ENCODE assay signal across 20 cellular contexts in the genomic region with DNA sequence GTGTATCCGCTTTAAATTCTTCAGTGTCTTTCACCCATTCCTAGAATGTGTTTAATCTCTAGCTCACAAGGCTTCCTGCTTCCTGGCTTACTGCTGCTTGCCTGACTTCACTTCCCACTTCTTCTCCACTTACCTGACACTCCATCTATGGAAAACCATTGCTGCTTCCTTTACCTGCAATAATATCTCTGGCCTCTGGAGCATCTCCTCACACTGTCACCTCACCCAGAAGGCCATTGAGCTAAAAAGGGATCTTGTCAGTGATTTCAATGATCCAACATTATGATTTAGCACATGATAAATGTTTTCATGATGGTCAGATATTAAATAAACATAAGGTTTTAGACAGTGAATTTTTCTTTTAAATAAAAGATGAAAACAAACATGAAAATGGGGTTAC.
"Had no signal": no experiment of that assay in that cellular context is flagged by ENCODE, and none has a peak within 500 bp of the region (broad histone marks: within the 10 kb centered on the region; RNA-seq: fewer than 3 reads in every experiment).

No MANE protein-coding gene starts in this region.

- H3K9me3 Mint-ChIP-seq: nephron had no signal

- ATAC-seq: activated naive CD4-positive, alpha-beta T cell treated with anti-CD3 and anti-CD28 coated beads, Interleukin-2, amount 50 U/mL, for 72 hours; activated T-cell treated with anti-CD3 and anti-CD28 coated beads, Interleukin-2, amount 50 U/mL, for 72 hours; right cardiac atrium; stimulated activated naive B cell treated with anti-CD40 and anti-IgM and Interleukin-4, amounts not matched to agents 10 μg/mL and 1 μg/mL and 100 μg/mL, for 72 hours had no signal

- H3K4me1 ChIP-seq: breast epithelium, left ventricle myocardium inferior, stomach, thyroid gland had no signal

- H3K4me1 Mint-ChIP-seq: nephron; stimulated activated naive B cell treated with anti-CD40 and anti-IgM and Interleukin-4, amounts not matched to agents 10 μg/mL and 1 μg/mL and 100 μg/mL, for 72 hours had no signal

- H3K9me3 ChIP-seq: breast epithelium, left ventricle myocardium inferior, stomach, thyroid gland had no signal

- H3K27me3 ChIP-seq: breast epithelium, stomach, thyroid gland had no signal

- H3K36me3 ChIP-seq: breast epithelium, left ventricle myocardium inferior, stomach, thyroid gland had no signal

- H3K4me3 Mint-ChIP-seq: activated T-cell treated with anti-CD3 and anti-CD28 coated beads, Interleukin-2, amount 50 U/mL, for 72 hours; dendritic cell treated with granulocyte-macrophage colony-stimulating factor and Interleukin-4, amounts not matched to agents 40 ng/mL and 50 ng/mL, for 4 days; nephron; stimulated activated naive B cell treated with anti-CD40 and anti-IgM and Interleukin-4, amounts not matched to agents 10 μg/mL and 1 μg/mL and 100 μg/mL, for 72 hours had no signal

- H3K27ac Mint-ChIP-seq: activated naive CD4-positive, alpha-beta T cell treated with anti-CD3 and anti-CD28 coated beads, Interleukin-2, amount 50 U/mL, for 72 hours; activated T-cell treated with anti-CD3 and anti-CD28 coated beads, Interleukin-2, amount 50 U/mL, for 72 hours; dendritic cell treated with granulocyte-macrophage colony-stimulating factor and Interleukin-4, amounts not matched to agents 40 ng/mL and 50 ng/mL, for 4 days; nephron; stimulated activated naive B cell treated with anti-CD40 and anti-IgM and Interleukin-4, amounts not matched to agents 10 μg/mL and 1 μg/mL and 100 μg/mL, for 72 hours had no signal

- H3K4me3 ChIP-seq: breast epithelium, left ventricle myocardium inferior, stomach, thyroid gland had no signal

- H3K27ac ChIP-seq: breast epithelium, left ventricle myocardium inferior, stomach, thyroid gland had no signal

- DNase-seq: activated CD4-positive, alpha-beta T cell treated with anti-CD3 and anti-CD28 coated beads for 4 hours; activated CD4-positive, alpha-beta T cell treated with anti-CD3 and anti-CD28 coated beads, Interleukin-2, amount 50 U/mL, for 4 hours; activated naive CD4-positive, alpha-beta T cell; activated T-cell treated with anti-CD3 and anti-CD28 coated beads for 4 hours; activated T-cell treated with anti-CD3 and anti-CD28 coated beads, Interleukin-2, amount 50 U/mL, for 72 hours; central memory CD4-positive, alpha-beta T cell; effector CD4-positive, alpha-beta T cell; islet precursor cell; left ventricle myocardium inferior; posterior cingulate gyrus; right cardiac atrium; stimulated activated CD4-positive, alpha-beta T cell treated with anti-CD3 and anti-CD28 coated beads, Interleukin-15, amount 100 ng/mL, for 24 hours; stimulated activated CD4-positive, alpha-beta T cell treated with anti-CD3 and anti-CD28 coated beads, Interleukin-2, amount 100 ng/mL, for 24 hours; stimulated activated naive B cell treated with anti-CD40 and anti-IgM and Interleukin-4, amounts not matched to agents 10 μg/mL and 1 μg/mL and 100 μg/mL, for 72 hours; stomach; thyroid gland had no signal

- H3K27me3 Mint-ChIP-seq: dendritic cell treated with granulocyte-macrophage colony-stimulating factor and Interleukin-4, amounts not matched to agents 40 ng/mL and 50 ng/mL, for 4 days; stimulated activated naive B cell treated with anti-CD40 and anti-IgM and Interleukin-4, amounts not matched to agents 10 μg/mL and 1 μg/mL and 100 μg/mL, for 72 hours had no signal

- H3K36me3 Mint-ChIP-seq: activated naive CD4-positive, alpha-beta T cell treated with anti-CD3 and anti-CD28 coated beads, Interleukin-2, amount 50 U/mL, for 72 hours; stimulated activated naive B cell treated with anti-CD40 and anti-IgM and Interleukin-4, amounts not matched to agents 10 μg/mL and 1 μg/mL and 100 μg/mL, for 72 hours had no signal
